ENCODE assay signal across 9 cellular contexts in the genomic region with DNA sequence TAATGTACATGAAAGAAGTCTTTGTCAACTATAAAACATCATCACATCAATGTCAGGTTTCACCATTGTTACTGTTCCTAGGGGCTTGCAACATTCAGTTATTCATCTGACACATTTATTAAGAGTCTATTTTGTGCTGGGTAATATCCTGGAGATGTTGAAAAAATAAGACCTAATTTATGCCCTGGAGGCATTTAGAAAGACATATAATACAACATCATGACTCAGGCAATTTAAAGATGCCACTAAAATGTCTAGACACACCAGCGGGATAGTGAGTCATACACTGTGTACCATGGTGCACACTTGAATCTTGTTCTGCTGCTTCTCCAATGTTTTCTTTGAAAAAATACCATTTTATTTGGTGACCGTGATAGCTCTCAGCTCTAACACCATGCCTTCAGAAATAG. TPM values are rescaled to one million over a fixed set of nuclear protein-coding genes. Genes with fewer than 3 reads are reported as not detected.
DNase-seq lines count a peak whose midpoint lies in the region; ATAC-seq and TF ChIP-seq lines count a peak whose summit lies in the region.
"Had no signal": no experiment of that assay in that cellular context is flagged by ENCODE, and none has a peak within 500 bp of the region (broad histone marks: within the 10 kb centered on the region; RNA-seq: fewer than 3 reads in every experiment).

No MANE protein-coding gene starts in this region.

- peak overlapping the region; percentile 89 for H3K27ac ChIP-seq in SJCRH30

- H3K9ac ChIP-seq in skeletal muscle satellite cell (ENCODE audit: low read depth, low read length) = peak overlapping the region; percentile 78

- H3K4me1 ChIP-seq in SJCRH30 = peaks cover 23% of the 10 kb centered on the region
- H3K4me1 ChIP-seq in skeletal muscle satellite cell (ENCODE audit: control insufficient read depth, insufficient read depth, low read length) = peaks cover 21% of the 10 kb centered on the region

- H3K4me2 ChIP-seq in skeletal muscle satellite cell (ENCODE audit: low read length) = peak overlapping the region; percentile 64

- no peak for ATAC-seq in GM21576 (IDR thresholded peaks at IDR 0.05; ENCODE audit: unreplicated experiment)
- no peak for ATAC-seq in HG02678 (IDR thresholded peaks at IDR 0.05; ENCODE audit: unreplicated experiment)

- peak overlapping the region; percentile 17 for H3K4me3 ChIP-seq in SJCRH30
- H3K4me3 ChIP-seq in fibroblast of villous mesenchyme (ENCODE audit: low read depth, low read length) = no peak overlapping the region
- peak overlapping the region; percentile 49 for H3K4me3 ChIP-seq in skeletal muscle satellite cell (ENCODE audit: low read length)

- DNase-seq in HCEC 1CT (peak; percentile 45), SJCRH30 (peak in 1 of 2 experiments; percentile 32), fibroblast of villous mesenchyme (ENCODE audit: low read depth) (peak; percentile 45), SW 1271 (lab: John Stamatoyannopoulos, UW) (no peak)
- no peak for DNase-seq in activated naive CD4-positive, alpha-beta T cell (lab: John Stamatoyannopoulos, UW)

- H3K9me3 ChIP-seq in SJCRH30 (replicated peaks) (no peaks in the 10 kb centered on the region), skeletal muscle satellite cell (replicated peaks; ENCODE audit: low read length) (no peaks in the 10 kb centered on the region)

- no peaks in the 10 kb centered on the region for H3K36me3 ChIP-seq in SJCRH30
- no peaks in the 10 kb centered on the region for H3K36me3 ChIP-seq in skeletal muscle satellite cell (ENCODE audit: insufficient read depth, low read length)

- no peak for TF ChIP-seq CTCF in fibroblast of villous mesenchyme (IDR thresholded peaks at IDR 0.05; ENCODE audit: insufficient read depth, low read depth, low read length)

- H3K27me3 ChIP-seq in SJCRH30 = no peaks in the 10 kb centered on the region
- H3K27me3 ChIP-seq in skeletal muscle satellite cell (ENCODE audit: control insufficient read depth, insufficient read depth, low read length) = no peaks in the 10 kb centered on the region

RNA-seq across cellular contexts. Expression of a gene that starts 19.1 kb away (rescaled TPM):
- not detected in 2 replicates for total RNA-seq in SJCRH30 (2014; rRNA removed; shearing (Covaris generic))
- total RNA-seq in fibroblast of villous mesenchyme = 0.32 and 1.7 TPM in 2 replicates
- not detected in 2 replicates for total RNA-seq in skeletal muscle satellite cell (2012; rRNA removed)
- total RNA-seq: dermis microvascular lymphatic vessel endothelial cell had no signal

Comparison
In these comparisons a context has a peak if more than half of its experiments do, and no peak if none do; other contexts are left out.
1. DNase-seq: peak in HCEC 1CT (single experiment) and fibroblast of villous mesenchyme (single experiment); none in activated naive CD4-positive, alpha-beta T cell (0 of 4) and SW 1271 (0 of 2).